In genomic region chr11:119723243-119723951, GRCh38 we compare ENCODE assay signal across 22 cellular contexts. TPM values are rescaled to one million over a fixed set of nuclear protein-coding genes. Genes with fewer than 3 reads are reported as not detected.
DNase-seq lines count a peak whose midpoint lies in the region; ATAC-seq and TF ChIP-seq lines count a peak whose summit lies in the region.
"Had no signal": no experiment of that assay in that cellular context is flagged by ENCODE, and none has a peak within 500 bp of the region (broad histone marks: within the 10 kb centered on the region; RNA-seq: fewer than 3 reads in every experiment).

No MANE protein-coding gene starts in this region.

- no peak overlapping the region for H2AK5ac ChIP-seq in H9 (ENCODE audit: insufficient read length, low read length)

- peaks cover 22% of the 10 kb centered on the region; the same call in 1 of the 2 replicates for H3K4me1 ChIP-seq in H9 (ENCODE audit: insufficient read depth, low read length)
- H3K4me1 ChIP-seq in CD8-positive, alpha-beta memory T cell (ENCODE audit: insufficient read depth, low read length): peaks cover 13% of the 10 kb centered on the region

- no peak overlapping the region for H3K4me2 ChIP-seq in H9 (ENCODE audit: insufficient read depth, insufficient read length, low read length)

- peaks cover 62% of the 10 kb centered on the region in 2 experiments for H3K4me1 Mint-ChIP-seq in H9
- H3K4me1 Mint-ChIP-seq in T-helper 17 cell: peaks cover 11% of the 10 kb centered on the region
- H3K4me1 Mint-ChIP-seq in activated naive CD4-positive, alpha-beta T cell treated with anti-CD3 and anti-CD28 coated beads, Interleukin-2, amount 10 ng/mL, durations not matched to agents 7 days and 5 days: peaks cover 4% of the 10 kb centered on the region
- H3K4me1 Mint-ChIP-seq in CD8-positive, alpha-beta memory T cell: peaks cover 5 to 14% (median 8%) of the 10 kb centered on the region in 3 donors

- H3K23me2 ChIP-seq in H9 (ENCODE audit: insufficient read length, low read depth, low read length, poor library complexity, severe bottlenecking): peaks cover 6% of the 10 kb centered on the region

- no peak overlapping the region for H3K27ac ChIP-seq in H9 (ENCODE audit: insufficient read length, low read depth, low read length)
- H3K27ac ChIP-seq in CD8-positive, alpha-beta memory T cell (ENCODE audit: low read depth, low read length): no peak overlapping the region
- H3K27ac ChIP-seq: upper lobe of right lung had no signal

- H3K14ac ChIP-seq in H9 (ENCODE audit: insufficient read depth, low read length): no peak overlapping the region

- H3T11ph ChIP-seq in H9 (ENCODE audit: low read length): no peak overlapping the region

- H3K9me3 Mint-ChIP-seq in H9: no peaks in the 10 kb centered on the region
- no peaks in the 10 kb centered on the region for H3K9me3 Mint-ChIP-seq in activated naive CD4-positive, alpha-beta T cell treated with anti-CD3 and anti-CD28 coated beads, Interleukin-2, amount 10 ng/mL, durations not matched to agents 7 days and 5 days
- H3K9me3 Mint-ChIP-seq in CD8-positive, alpha-beta memory T cell: no peaks in the 10 kb centered on the region
- H3K9me3 Mint-ChIP-seq: activated naive CD8-positive, alpha-beta T cell treated with anti-CD3 and anti-CD28 coated beads for 36 hours; activated T-helper 2 cell treated with anti-CD3 and anti-CD28 coated beads, Interferon-gamma antibody, Interleukin-2, Interleukin-4, amounts not matched to agents 10 μg/mL and 5 μg/mL and 100 μg/mL, durations not matched to agents 14 hours and 24 hours and 36 hours; CD4-positive, alpha-beta memory T cell; HFFc6; memory B cell had no signal

- no peak overlapping the region for H4K8ac ChIP-seq in H9 (replicated peaks; ENCODE audit: insufficient read length, low read depth, low read length)

- no peak overlapping the region for H3K56ac ChIP-seq in H9 (ENCODE audit: insufficient read length, low read depth, low read length)

- no peak overlapping the region for H2BK120ac ChIP-seq in H9 (ENCODE audit: low read depth, low read length, poor library complexity, severe bottlenecking)

- TF ChIP-seq CTCF in H9 (conservative IDR thresholded peaks at IDR 0.05): no peak

- H3K23ac ChIP-seq in H9 (ENCODE audit: insufficient read length, low read depth, low read length): no peak overlapping the region

- H2AFZ ChIP-seq in H9 (ENCODE audit: low read length): no peak overlapping the region

- DNase-seq in DMS53 (lab: John Stamatoyannopoulos, UW): peak; percentile 30
- DNase-seq in DMS53 treated with DMSO at 0.1 percent for 48 hours (lab: John Stamatoyannopoulos, UW; ENCODE audit: unreplicated experiment): no peak
- DNase-seq in H9: no peak
- no peak for DNase-seq in T-helper 17 cell
- DNase-seq in left kidney (ENCODE audit: low read depth, low spot score): peak; percentile 79
- no peak for DNase-seq in activated naive CD4-positive, alpha-beta T cell treated with anti-CD3 and anti-CD28 coated beads, Interleukin-2, amount 10 ng/mL, durations not matched to agents 7 days and 5 days
- DNase-seq in CD8-positive, alpha-beta memory T cell: no peak
- DNase-seq in DMS153 treated with DMSO at 0.1 percent for 48 hours (lab: John Stamatoyannopoulos, UW; ENCODE audit: unreplicated experiment): no peak
- DNase-seq: 8988T; activated CD4-positive, alpha-beta T cell treated with anti-CD3 and anti-CD28 coated beads, Interleukin-2, amount 50 U/mL, for 48 hours; activated CD4-positive, CD25-positive, alpha-beta regulatory T cell; activated naive CD8-positive, alpha-beta T cell treated with anti-CD3 and anti-CD28 coated beads for 36 hours; CD4-positive, alpha-beta memory T cell; dorsolateral prefrontal cortex; HFFc6; RPMI8226; stimulated activated CD4-positive, alpha-beta T cell treated with anti-CD3 and anti-CD28 coated beads, Interleukin-2, amount 100 ng/mL, for 24 hours; SW 1271; upper lobe of right lung had no signal

- ATAC-seq in T-helper 17 cell: no peak
- ATAC-seq: upper lobe of right lung had no signal

- H3K79me2 ChIP-seq in H9 (ENCODE audit: insufficient read depth, low read length): peaks cover 63% of the 10 kb centered on the region; the same call in 1 of the 2 replicates

- no peak overlapping the region for H3K18ac ChIP-seq in H9 (ENCODE audit: insufficient read length, low read depth, low read length)

- H3K4me3 ChIP-seq in CD8-positive, alpha-beta memory T cell (ENCODE audit: low read length): no peak overlapping the region
- H3K4me3 ChIP-seq: upper lobe of right lung had no signal

- H2BK15ac ChIP-seq in H9 (ENCODE audit: low read depth, low read length): no peak overlapping the region

- H3K27ac Mint-ChIP-seq in H9: peak overlapping the region in 1 of 3 experiments; percentile 68; a peak in 1 of 7 replicates
- H3K27ac Mint-ChIP-seq in T-helper 17 cell: peak overlapping the region; percentile 39
- no peak overlapping the region for H3K27ac Mint-ChIP-seq in activated naive CD4-positive, alpha-beta T cell treated with anti-CD3 and anti-CD28 coated beads, Interleukin-2, amount 10 ng/mL, durations not matched to agents 7 days and 5 days
- H3K27ac Mint-ChIP-seq in CD8-positive, alpha-beta memory T cell: no peak overlapping the region
- H3K27ac Mint-ChIP-seq: activated naive CD8-positive, alpha-beta T cell treated with anti-CD3 and anti-CD28 coated beads for 36 hours; activated T-helper 2 cell treated with anti-CD3 and anti-CD28 coated beads, Interferon-gamma antibody, Interleukin-2, Interleukin-4, amounts not matched to agents 10 μg/mL and 5 μg/mL and 100 μg/mL, durations not matched to agents 14 hours and 24 hours and 36 hours; HFFc6; IgD-negative memory B cell; memory B cell had no signal

- no peaks in the 10 kb centered on the region for H3K9me3 ChIP-seq in H9 (ENCODE audit: control insufficient read depth, low read depth, low read length)
- H3K9me3 ChIP-seq in T-helper 17 cell (ENCODE audit: control insufficient read depth, low read length, poor library complexity, severe bottlenecking): no peaks in the 10 kb centered on the region
- no peaks in the 10 kb centered on the region for H3K9me3 ChIP-seq in CD8-positive, alpha-beta memory T cell (ENCODE audit: low read length)
- H3K9me3 ChIP-seq: upper lobe of right lung had no signal

- H3K36me3 ChIP-seq in CD8-positive, alpha-beta memory T cell (ENCODE audit: insufficient read depth, low read length): no peaks in the 10 kb centered on the region
- H3K36me3 ChIP-seq: upper lobe of right lung had no signal

- H3K9ac ChIP-seq in H9 (ENCODE audit: extremely low read depth, insufficient read length, low read length): no peak overlapping the region

- H2BK5ac ChIP-seq in H9 (ENCODE audit: insufficient read length, low read length): no peak overlapping the region

- H3K4ac ChIP-seq in H9 (ENCODE audit: low read depth, low read length): no peak overlapping the region

- no peak overlapping the region for H4K5ac ChIP-seq in H9 (ENCODE audit: insufficient read length, low read depth, low read length)

- no peaks in the 10 kb centered on the region for H3K27me3 ChIP-seq in H9 (ENCODE audit: insufficient read depth, low read length)
- H3K27me3 ChIP-seq in CD8-positive, alpha-beta memory T cell (ENCODE audit: insufficient read depth, low read length, poor library complexity, severe bottlenecking): peaks cover 8% of the 10 kb centered on the region
- H3K27me3 ChIP-seq: dorsolateral prefrontal cortex, upper lobe of right lung had no signal

- no peak overlapping the region for H4K91ac ChIP-seq in H9 (ENCODE audit: insufficient read length, low read depth, low read length)

- peaks cover 7 to 39% (median 29%) of the 10 kb centered on the region in 3 experiments; a peak in 6 of 7 replicates for H3K36me3 Mint-ChIP-seq in H9 (ENCODE audit: insufficient read depth in 1 of 3, low read depth in 3 of 3)
- H3K36me3 Mint-ChIP-seq in T-helper 17 cell (ENCODE audit: low read depth): peaks cover 4% of the 10 kb centered on the region
- H3K36me3 Mint-ChIP-seq in activated naive CD4-positive, alpha-beta T cell treated with anti-CD3 and anti-CD28 coated beads, Interleukin-2, amount 10 ng/mL, durations not matched to agents 7 days and 5 days: no peaks in the 10 kb centered on the region
- peaks cover 0 to 2% (median 0%) of the 10 kb centered on the region in 3 donors for H3K36me3 Mint-ChIP-seq in CD8-positive, alpha-beta memory T cell
- H3K36me3 Mint-ChIP-seq: activated naive CD8-positive, alpha-beta T cell treated with anti-CD3 and anti-CD28 coated beads for 36 hours; memory B cell had no signal

- no peak overlapping the region for H2BK12ac ChIP-seq in H9 (ENCODE audit: insufficient read length, low read depth, low read length)

- no peaks in the 10 kb centered on the region for H4K20me1 ChIP-seq in H9 (ENCODE audit: control insufficient read depth, insufficient read depth, insufficient read length)

- POLR2A ChIA-PET in CD8-positive, alpha-beta memory T cell (lab: Charles Lee): no interaction called here

- peak overlapping the region; percentile 9 to 31; a peak in 3 of 5 replicates for H3K4me3 Mint-ChIP-seq in H9
- no peak overlapping the region for H3K4me3 Mint-ChIP-seq in T-helper 17 cell
- no peak overlapping the region for H3K4me3 Mint-ChIP-seq in activated naive CD4-positive, alpha-beta T cell treated with anti-CD3 and anti-CD28 coated beads, Interleukin-2, amount 10 ng/mL, durations not matched to agents 7 days and 5 days
- H3K4me3 Mint-ChIP-seq in CD8-positive, alpha-beta memory T cell: no peak overlapping the region
- H3K4me3 Mint-ChIP-seq: activated naive CD8-positive, alpha-beta T cell treated with anti-CD3 and anti-CD28 coated beads for 36 hours; CD4-positive, alpha-beta memory T cell; HFFc6; memory B cell had no signal

- WGBS in H9 (ENCODE audit: extremely low coverage, insufficient read length, low lambda C conversion rate): no CpG with 5 or more reads among the region's 6 CpGs

- CTCF ChIA-PET in activated naive CD4-positive, alpha-beta T cell treated with anti-CD3 and anti-CD28 coated beads, Interleukin-2, amount 10 ng/mL, durations not matched to agents 7 days and 5 days (lab: Charles Lee): interaction anchor here (1.9 kb wide), 1 partner anchor 82 kb away, joined by 7 read pairs; no protein-coding TSS in a partner anchor
- CTCF ChIA-PET in CD8-positive, alpha-beta memory T cell (lab: Charles Lee): interaction anchor here (1.5 kb wide), 1 partner anchor 14 kb away, joined by 3 read pairs; no protein-coding TSS in a partner anchor

- no peak overlapping the region for H2BK20ac ChIP-seq in H9 (ENCODE audit: low read depth, low read length, poor library complexity, severe bottlenecking)

- H3K79me1 ChIP-seq in H9 (ENCODE audit: insufficient read depth, low read depth, low read length, poor library complexity, severe bottlenecking): peaks cover 12% of the 10 kb centered on the region

- H3K27me3 Mint-ChIP-seq in H9 (ENCODE audit: low read depth): peaks cover 2% of the 10 kb centered on the region; the same call in 1 of the 2 replicates
- H3K27me3 Mint-ChIP-seq in T-helper 17 cell: peaks cover 9% of the 10 kb centered on the region
- peaks cover 47% of the 10 kb centered on the region for H3K27me3 Mint-ChIP-seq in activated naive CD4-positive, alpha-beta T cell treated with anti-CD3 and anti-CD28 coated beads, Interleukin-2, amount 10 ng/mL, durations not matched to agents 7 days and 5 days
- H3K27me3 Mint-ChIP-seq in CD8-positive, alpha-beta memory T cell: peaks cover 6 to 17% of the 10 kb centered on the region in 2 donors

RNA-seq across cellular contexts. Expression of gene NECTIN1, which starts 5.6 kb away (rescaled TPM):
- total RNA-seq in H9 (2021): 113 and 121 TPM in 2 replicates
- total RNA-seq in T-helper 17 cell: 1 to 10 TPM; 5.2 to 5.3 TPM
- total RNA-seq in CD8-positive, alpha-beta memory T cell: 1 to 10 TPM; 3.0 to 3.8 TPM
- 0.35 TPM for polyA plus RNA-seq in CD8-positive, alpha-beta memory T cell

Comparison
In these comparisons a context has a peak if more than half of its experiments do, and no peak if none do; other contexts are left out.
1. DNase-seq: peak in DMS53 (single experiment) and left kidney (single experiment); none in DMS53 treated with DMSO at 0.1 percent for 48 hours (single experiment), H9 (single experiment), T-helper 17 cell (0 of 3), activated naive CD4-positive, alpha-beta T cell treated with anti-CD3 and anti-CD28 coated beads, Interleukin-2, amount 10 ng/mL, durations not matched to agents 7 days and 5 days (single experiment), CD8-positive, alpha-beta memory T cell (0 of 5) and DMS153 treated with DMSO at 0.1 percent for 48 hours (single experiment).
2. H3K4me3 Mint-ChIP-seq: peak in H9 (2 of 2); none in T-helper 17 cell (single experiment), activated naive CD4-positive, alpha-beta T cell treated with anti-CD3 and anti-CD28 coated beads, Interleukin-2, amount 10 ng/mL, durations not matched to agents 7 days and 5 days (single experiment) and CD8-positive, alpha-beta memory T cell (0 of 7).
3. RNA of gene NECTIN1, which starts 5.6 kb away (total RNA-seq): 113 to 121 TPM in H9; 5.2 to 5.3 TPM in T-helper 17 cell and 3.0 to 3.8 TPM in CD8-positive, alpha-beta memory T cell; every median in the first group is over 10 times any median in the second.